ENCODE assay signal across 1 cellular context in the genomic region with DNA sequence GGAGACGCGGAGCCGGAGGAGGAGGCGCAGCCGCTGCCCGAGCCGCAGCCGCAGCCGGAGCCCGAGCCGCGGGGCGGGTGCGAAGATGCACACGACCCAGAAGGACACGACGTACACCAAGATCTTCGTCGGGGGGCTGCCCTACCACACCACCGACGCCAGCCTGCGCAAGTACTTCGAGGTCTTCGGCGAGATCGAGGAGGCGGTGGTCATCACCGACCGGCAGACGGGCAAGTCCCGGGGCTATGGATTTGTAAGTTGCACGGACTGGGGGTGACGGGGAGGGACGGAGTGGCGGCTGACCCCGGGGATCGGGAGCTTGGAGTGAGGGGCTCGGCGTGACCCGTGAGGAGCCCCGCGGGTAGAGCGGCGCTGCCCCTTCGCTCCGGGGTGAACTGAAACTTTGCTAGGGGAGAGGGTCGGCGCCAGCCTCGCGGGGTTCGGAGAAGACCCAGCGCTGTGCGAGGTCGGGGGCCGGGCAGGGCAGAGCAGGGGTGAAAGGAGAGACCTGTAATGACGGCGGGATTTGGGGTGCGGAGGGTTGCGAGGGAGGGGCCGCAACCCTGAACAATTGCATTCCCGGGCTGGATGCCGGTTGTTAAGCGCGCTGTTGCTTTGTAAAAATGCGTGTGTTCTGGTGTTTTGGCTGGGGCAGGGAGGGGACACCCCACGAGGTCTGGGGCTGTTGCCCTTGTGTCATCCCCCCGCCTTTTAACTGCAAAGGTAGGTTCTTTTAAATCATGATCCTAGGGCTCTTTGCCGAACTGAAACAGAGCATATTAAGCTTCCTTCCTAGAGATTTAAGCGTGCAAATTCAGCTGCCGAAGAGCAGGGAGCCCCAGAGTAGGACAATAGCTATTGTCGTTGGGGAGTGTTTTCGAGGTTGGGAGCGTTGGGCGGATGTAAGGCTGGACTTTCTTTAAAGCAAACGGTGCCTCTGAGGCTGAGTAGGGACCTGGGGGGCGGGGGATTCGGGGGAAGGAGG.
TF ChIP-seq lines count a peak whose summit lies in the region.

No MANE protein-coding gene starts in this region.

TF ChIP-seq in HepG2, 621 proteins besides CTCF, POLR2A, EP300 and RAD21 (continued from another document and continues in another):
- no peak for TF ChIP-seq RNF219 (CRISPR knock-in tag; IDR thresholded peaks at IDR 0.05)
- no peak for TF ChIP-seq SIN3B (IDR thresholded peaks at IDR 0.05; ENCODE audit: low read length)
- no peak for TF ChIP-seq BORCS8-MEF2B (CRISPR knock-in tag; IDR thresholded peaks at IDR 0.05)
- peak; percentile 6; the same call in 1 of the 2 replicates for TF ChIP-seq ZSCAN21 (CRISPR knock-in tag; IDR thresholded peaks at IDR 0.05; ENCODE audit: borderline replicate concordance)
- TF ChIP-seq, protein P1, sequence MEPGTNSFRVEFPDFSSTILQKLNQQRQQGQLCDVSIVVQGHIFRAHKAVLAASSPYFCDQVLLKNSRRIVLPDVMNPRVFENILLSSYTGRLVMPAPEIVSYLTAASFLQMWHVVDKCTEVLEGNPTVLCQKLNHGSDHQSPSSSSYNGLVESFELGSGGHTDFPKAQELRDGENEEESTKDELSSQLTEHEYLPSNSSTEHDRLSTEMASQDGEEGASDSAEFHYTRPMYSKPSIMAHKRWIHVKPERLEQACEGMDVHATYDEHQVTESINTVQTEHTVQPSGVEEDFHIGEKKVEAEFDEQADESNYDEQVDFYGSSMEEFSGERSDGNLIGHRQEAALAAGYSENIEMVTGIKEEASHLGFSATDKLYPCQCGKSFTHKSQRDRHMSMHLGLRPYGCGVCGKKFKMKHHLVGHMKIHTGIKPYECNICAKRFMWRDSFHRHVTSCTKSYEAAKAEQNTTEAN (CRISPR knock-in tag; conservative IDR thresholded peaks at IDR 0.05) = no peak
- TF ChIP-seq FOXM1 (CRISPR knock-in tag; IDR thresholded peaks at IDR 0.05) = no peak
- 0 out of 2 replicates have a peak, but pooled peaks have one; percentile 25 for TF ChIP-seq ZMYM4 (CRISPR knock-in tag; IDR thresholded peaks at IDR 0.05)
- 0 out of 2 replicates have a peak, but pooled peaks have one; percentile 65 for TF ChIP-seq CHCHD3 (CRISPR knock-in tag; IDR thresholded peaks at IDR 0.05)
- no peak for TF ChIP-seq RELA (CRISPR knock-in tag; IDR thresholded peaks at IDR 0.05)
- TF ChIP-seq ZEB1 (IDR thresholded peaks at IDR 0.05; ENCODE audit: insufficient replicate concordance, low read depth) = no peak
- no peak for TF ChIP-seq ZNF33B (CRISPR knock-in tag; IDR thresholded peaks at IDR 0.05)
- no peak for TF ChIP-seq ZNF34 (CRISPR knock-in tag; IDR thresholded peaks at IDR 0.05; ENCODE audit: borderline replicate concordance)
- TF ChIP-seq ZC3H13 (CRISPR knock-in tag; IDR thresholded peaks at IDR 0.05) = 0 out of 2 replicates have a peak, but pooled peaks have one; percentile 58
- TF ChIP-seq TCF7 (IDR thresholded peaks at IDR 0.05; ENCODE audit: low read depth) = no peak
- no peak for TF ChIP-seq ZNF737 (CRISPR knock-in tag; IDR thresholded peaks at IDR 0.05; ENCODE audit: borderline replicate concordance)
- TF ChIP-seq ZNF331 (CRISPR knock-in tag; IDR thresholded peaks at IDR 0.05) = no peak
- peak; percentile 29; the same call in 1 of the 2 replicates for TF ChIP-seq POGZ (CRISPR knock-in tag; IDR thresholded peaks at IDR 0.05)
- TF ChIP-seq ZNF12 (CRISPR knock-in tag; IDR thresholded peaks at IDR 0.05) = 0 out of 2 replicates have a peak, but pooled peaks have one; percentile 15
- TF ChIP-seq PHF21A (CRISPR knock-in tag; IDR thresholded peaks at IDR 0.05) = no peak
- TF ChIP-seq ZNF124 (CRISPR knock-in tag; IDR thresholded peaks at IDR 0.05) = no peak
- TF ChIP-seq ZNF280D (CRISPR knock-in tag; IDR thresholded peaks at IDR 0.05) = no peak
- no peak for TF ChIP-seq KLF11 (CRISPR knock-in tag; IDR thresholded peaks at IDR 0.05)
- TF ChIP-seq, protein P2, sequence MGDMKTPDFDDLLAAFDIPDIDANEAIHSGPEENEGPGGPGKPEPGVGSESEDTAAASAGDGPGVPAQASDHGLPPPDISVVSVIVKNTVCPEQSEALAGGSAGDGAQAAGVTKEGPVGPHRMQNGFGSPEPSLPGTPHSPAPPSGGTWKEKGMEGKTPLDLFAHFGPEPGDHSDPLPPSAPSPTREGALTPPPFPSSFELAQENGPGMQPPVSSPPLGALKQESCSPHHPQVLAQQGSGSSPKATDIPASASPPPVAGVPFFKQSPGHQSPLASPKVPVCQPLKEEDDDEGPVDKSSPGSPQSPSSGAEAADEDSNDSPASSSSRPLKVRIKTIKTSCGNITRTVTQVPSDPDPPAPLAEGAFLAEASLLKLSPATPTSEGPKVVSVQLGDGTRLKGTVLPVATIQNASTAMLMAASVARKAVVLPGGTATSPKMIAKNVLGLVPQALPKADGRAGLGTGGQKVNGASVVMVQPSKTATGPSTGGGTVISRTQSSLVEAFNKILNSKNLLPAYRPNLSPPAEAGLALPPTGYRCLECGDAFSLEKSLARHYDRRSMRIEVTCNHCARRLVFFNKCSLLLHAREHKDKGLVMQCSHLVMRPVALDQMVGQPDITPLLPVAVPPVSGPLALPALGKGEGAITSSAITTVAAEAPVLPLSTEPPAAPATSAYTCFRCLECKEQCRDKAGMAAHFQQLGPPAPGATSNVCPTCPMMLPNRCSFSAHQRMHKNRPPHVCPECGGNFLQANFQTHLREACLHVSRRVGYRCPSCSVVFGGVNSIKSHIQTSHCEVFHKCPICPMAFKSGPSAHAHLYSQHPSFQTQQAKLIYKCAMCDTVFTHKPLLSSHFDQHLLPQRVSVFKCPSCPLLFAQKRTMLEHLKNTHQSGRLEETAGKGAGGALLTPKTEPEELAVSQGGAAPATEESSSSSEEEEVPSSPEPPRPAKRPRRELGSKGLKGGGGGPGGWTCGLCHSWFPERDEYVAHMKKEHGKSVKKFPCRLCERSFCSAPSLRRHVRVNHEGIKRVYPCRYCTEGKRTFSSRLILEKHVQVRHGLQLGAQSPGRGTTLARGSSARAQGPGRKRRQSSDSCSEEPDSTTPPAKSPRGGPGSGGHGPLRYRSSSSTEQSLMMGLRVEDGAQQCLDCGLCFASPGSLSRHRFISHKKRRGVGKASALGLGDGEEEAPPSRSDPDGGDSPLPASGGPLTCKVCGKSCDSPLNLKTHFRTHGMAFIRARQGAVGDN (CRISPR knock-in tag; IDR thresholded peaks at IDR 0.05) = peak; percentile 86
- 0 out of 2 replicates have a peak, but pooled peaks have one; percentile 31 for TF ChIP-seq ZNF225 (CRISPR knock-in tag; IDR thresholded peaks at IDR 0.05)
- 0 out of 2 replicates have a peak, but pooled peaks have one; percentile 42 for TF ChIP-seq IRX3 (CRISPR knock-in tag; IDR thresholded peaks at IDR 0.05; ENCODE audit: borderline replicate concordance, low read depth)
- no peak; the same call in 1 of the 2 replicates for TF ChIP-seq GABPB1 (CRISPR knock-in tag; IDR thresholded peaks at IDR 0.05)
- TF ChIP-seq CBFB (CRISPR knock-in tag; IDR thresholded peaks at IDR 0.05) = no peak
- no peak for TF ChIP-seq STAT5B (CRISPR knock-in tag; IDR thresholded peaks at IDR 0.05)
- no peak for TF ChIP-seq ZNF329 (CRISPR knock-in tag; IDR thresholded peaks at IDR 0.05; ENCODE audit: low read depth)
- TF ChIP-seq IRF1 (CRISPR knock-in tag; IDR thresholded peaks at IDR 0.05; ENCODE audit: low read depth) = no peak
- TF ChIP-seq TBP (CRISPR knock-in tag; IDR thresholded peaks at IDR 0.05) = no peak
- no peak for TF ChIP-seq ETV6 (CRISPR knock-in tag; conservative IDR thresholded peaks at IDR 0.05)
- peak; percentile 63; the same call in 1 of the 2 replicates for TF ChIP-seq ARNT2 (CRISPR knock-in tag; IDR thresholded peaks at IDR 0.05; ENCODE audit: low read depth)
- TF ChIP-seq ZNF703 (CRISPR knock-in tag; IDR thresholded peaks at IDR 0.05; ENCODE audit: borderline replicate concordance) = 0 out of 2 replicates have a peak, but pooled peaks have one; percentile 65
- no peak for TF ChIP-seq PCBP1 (IDR thresholded peaks at IDR 0.05; ENCODE audit: borderline replicate concordance, low read depth, low read length)
- no peak for TF ChIP-seq ZNF792 (CRISPR knock-in tag; IDR thresholded peaks at IDR 0.05)
- TF ChIP-seq JUN (CRISPR knock-in tag; IDR thresholded peaks at IDR 0.05) = no peak
- TF ChIP-seq, protein P3, sequence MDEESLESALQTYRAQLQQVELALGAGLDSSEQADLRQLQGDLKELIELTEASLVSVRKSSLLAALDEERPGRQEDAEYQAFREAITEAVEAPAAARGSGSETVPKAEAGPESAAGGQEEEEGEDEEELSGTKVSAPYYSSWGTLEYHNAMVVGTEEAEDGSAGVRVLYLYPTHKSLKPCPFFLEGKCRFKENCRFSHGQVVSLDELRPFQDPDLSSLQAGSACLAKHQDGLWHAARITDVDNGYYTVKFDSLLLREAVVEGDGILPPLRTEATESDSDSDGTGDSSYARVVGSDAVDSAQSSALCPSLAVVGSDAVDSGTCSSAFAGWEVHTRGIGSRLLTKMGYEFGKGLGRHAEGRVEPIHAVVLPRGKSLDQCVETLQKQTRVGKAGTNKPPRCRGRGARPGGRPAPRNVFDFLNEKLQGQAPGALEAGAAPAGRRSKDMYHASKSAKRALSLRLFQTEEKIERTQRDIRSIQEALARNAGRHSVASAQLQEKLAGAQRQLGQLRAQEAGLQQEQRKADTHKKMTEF (CRISPR knock-in tag; IDR thresholded peaks at IDR 0.05) = no peak
- peak; percentile 83; the same call in 1 of the 2 replicates for TF ChIP-seq CAMTA2 (CRISPR knock-in tag; IDR thresholded peaks at IDR 0.05; ENCODE audit: borderline replicate concordance)
- TF ChIP-seq, protein P4, sequence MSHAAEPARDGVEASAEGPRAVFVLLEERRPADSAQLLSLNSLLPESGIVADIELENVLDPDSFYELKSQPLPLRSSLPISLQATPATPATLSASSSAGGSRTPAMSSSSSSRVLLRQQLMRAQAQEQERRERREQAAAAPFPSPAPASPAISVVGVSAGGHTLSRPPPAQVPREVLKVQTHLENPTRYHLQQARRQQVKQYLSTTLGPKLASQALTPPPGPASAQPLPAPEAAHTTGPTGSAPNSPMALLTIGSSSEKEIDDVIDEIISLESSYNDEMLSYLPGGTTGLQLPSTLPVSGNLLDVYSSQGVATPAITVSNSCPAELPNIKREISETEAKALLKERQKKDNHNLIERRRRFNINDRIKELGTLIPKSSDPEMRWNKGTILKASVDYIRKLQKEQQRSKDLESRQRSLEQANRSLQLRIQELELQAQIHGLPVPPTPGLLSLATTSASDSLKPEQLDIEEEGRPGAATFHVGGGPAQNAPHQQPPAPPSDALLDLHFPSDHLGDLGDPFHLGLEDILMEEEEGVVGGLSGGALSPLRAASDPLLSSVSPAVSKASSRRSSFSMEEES (CRISPR knock-in tag; IDR thresholded peaks at IDR 0.05) = no peak
- TF ChIP-seq, protein P5, sequence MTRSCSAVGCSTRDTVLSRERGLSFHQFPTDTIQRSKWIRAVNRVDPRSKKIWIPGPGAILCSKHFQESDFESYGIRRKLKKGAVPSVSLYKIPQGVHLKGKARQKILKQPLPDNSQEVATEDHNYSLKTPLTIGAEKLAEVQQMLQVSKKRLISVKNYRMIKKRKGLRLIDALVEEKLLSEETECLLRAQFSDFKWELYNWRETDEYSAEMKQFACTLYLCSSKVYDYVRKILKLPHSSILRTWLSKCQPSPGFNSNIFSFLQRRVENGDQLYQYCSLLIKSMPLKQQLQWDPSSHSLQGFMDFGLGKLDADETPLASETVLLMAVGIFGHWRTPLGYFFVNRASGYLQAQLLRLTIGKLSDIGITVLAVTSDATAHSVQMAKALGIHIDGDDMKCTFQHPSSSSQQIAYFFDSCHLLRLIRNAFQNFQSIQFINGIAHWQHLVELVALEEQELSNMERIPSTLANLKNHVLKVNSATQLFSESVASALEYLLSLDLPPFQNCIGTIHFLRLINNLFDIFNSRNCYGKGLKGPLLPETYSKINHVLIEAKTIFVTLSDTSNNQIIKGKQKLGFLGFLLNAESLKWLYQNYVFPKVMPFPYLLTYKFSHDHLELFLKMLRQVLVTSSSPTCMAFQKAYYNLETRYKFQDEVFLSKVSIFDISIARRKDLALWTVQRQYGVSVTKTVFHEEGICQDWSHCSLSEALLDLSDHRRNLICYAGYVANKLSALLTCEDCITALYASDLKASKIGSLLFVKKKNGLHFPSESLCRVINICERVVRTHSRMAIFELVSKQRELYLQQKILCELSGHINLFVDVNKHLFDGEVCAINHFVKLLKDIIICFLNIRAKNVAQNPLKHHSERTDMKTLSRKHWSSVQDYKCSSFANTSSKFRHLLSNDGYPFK (CRISPR knock-in tag; IDR thresholded peaks at IDR 0.05; ENCODE audit: borderline replicate concordance) = peak; percentile 28; the same call in 1 of the 2 replicates
- TF ChIP-seq PCBP2 (optimal IDR thresholded peaks at IDR 0.05; ENCODE audit: low read depth, low read length, poor library complexity, severe bottlenecking) = no peak
